1 cellular context compared by ENCODE assay signal in genomic region chr1:76234061-76234460, GRCh38.
TF ChIP-seq lines count a peak whose summit lies in the region.

No MANE protein-coding gene starts in this region.

TF ChIP-seq in H1, 55 proteins besides CTCF, POLR2A, EP300 and RAD21:
- TF ChIP-seq, protein P1, sequence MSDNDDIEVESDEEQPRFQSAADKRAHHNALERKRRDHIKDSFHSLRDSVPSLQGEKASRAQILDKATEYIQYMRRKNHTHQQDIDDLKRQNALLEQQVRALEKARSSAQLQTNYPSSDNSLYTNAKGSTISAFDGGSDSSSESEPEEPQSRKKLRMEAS (IDR thresholded peaks at IDR 0.05), result peak; percentile 53; the same call in 1 of the 2 replicates
- TF ChIP-seq HDAC6 (IDR thresholded peaks at IDR 0.05; ENCODE audit: low read depth, low read length) (no peak), BRCA1 (IDR thresholded peaks at IDR 0.05; ENCODE audit: low read depth, low read length) (no peak), POU5F1 (IDR thresholded peaks at IDR 0.05; ENCODE audit: low read depth, low read length) (no peak)
